ENCODE assay signal across 8 cellular contexts in genomic region chr14:39469094-39469710, GRCh38. TPM values are rescaled to one million over a fixed set of nuclear protein-coding genes. Genes with fewer than 3 reads are reported as not detected.
DNase-seq lines count a peak whose midpoint lies in the region; ATAC-seq, FAIRE-seq and TF ChIP-seq lines count a peak whose summit lies in the region.

No MANE protein-coding gene starts in this region.

- ATAC-seq in GM18873 (IDR thresholded peaks at IDR 0.05; ENCODE audit: low FRiP score, unreplicated experiment) (peak; percentile 99), HG03025 (IDR thresholded peaks at IDR 0.05; ENCODE audit: low FRiP score, unreplicated experiment) (peak; percentile 91), upper lobe of right lung (peak; percentile 57)

- no peak for FAIRE-seq in D721Med (lab: Jason Lieb, UNC)

- intact Hi-C loops in upper lobe of right lung (cut with DNase I) (no loop called here), tibial artery (cut with DNase I; ENCODE audit: low total_unique reads) (no loop called here)

- no peak overlapping the region for H3K4me3 ChIP-seq in SJCRH30
- no peak overlapping the region for H3K4me3 ChIP-seq in fibroblast of pulmonary artery (replicated peaks; ENCODE audit: low read depth, low read length)
- no peak overlapping the region for H3K4me3 ChIP-seq in upper lobe of right lung
- H3K4me3 ChIP-seq in tibial artery, result no peak overlapping the region

- H3K36me3 ChIP-seq in SJCRH30, result no peaks in the 10 kb centered on the region
- no peaks in the 10 kb centered on the region for H3K36me3 ChIP-seq in upper lobe of right lung
- H3K36me3 ChIP-seq in tibial artery, result no peaks in the 10 kb centered on the region

- DNase-seq in D721Med (ENCODE audit: insufficient read length, low spot score), result no peak
- peak; percentile 61 to 68 for DNase-seq in SJCRH30
- peak; percentile 21 for DNase-seq in fibroblast of pulmonary artery (ENCODE audit: low read depth)
- no peak for DNase-seq in upper lobe of right lung
- no peak for DNase-seq in NCI-H510A (lab: John Stamatoyannopoulos, UW)
- no peak for DNase-seq in tibial artery

- H3K4me1 ChIP-seq in SJCRH30 (no peaks in the 10 kb centered on the region), upper lobe of right lung (no peaks in the 10 kb centered on the region), tibial artery (no peaks in the 10 kb centered on the region)

- H3K27me3 ChIP-seq in SJCRH30 (no peaks in the 10 kb centered on the region), upper lobe of right lung (no peaks in the 10 kb centered on the region), tibial artery (no peaks in the 10 kb centered on the region)

- peak; percentile 16 for TF ChIP-seq CTCF in D721Med (IDR thresholded peaks at IDR 0.05; ENCODE audit: insufficient read depth, missing control alignments)
- TF ChIP-seq CTCF in fibroblast of pulmonary artery (IDR thresholded peaks at IDR 0.05; ENCODE audit: low read length, missing control alignments), result peak; percentile 28
- TF ChIP-seq CTCF in upper lobe of right lung (IDR thresholded peaks at IDR 0.05), result peak; percentile 8
- no peak for TF ChIP-seq CTCF in tibial artery (IDR thresholded peaks at IDR 0.05)

- no peaks in the 10 kb centered on the region for H3K9me3 ChIP-seq in SJCRH30 (replicated peaks)
- no peaks in the 10 kb centered on the region for H3K9me3 ChIP-seq in upper lobe of right lung
- H3K9me3 ChIP-seq in tibial artery, result no peaks in the 10 kb centered on the region

- H3K27ac ChIP-seq in SJCRH30, result no peak overlapping the region
- no peak overlapping the region for H3K27ac ChIP-seq in upper lobe of right lung
- H3K27ac ChIP-seq in tibial artery, result no peak overlapping the region

RNA-seq across cellular contexts. Expression of gene FBXO33, which starts 37.0 kb away (rescaled TPM):
- 15.3 TPM in 2 replicates for total RNA-seq in SJCRH30 (2014; rRNA removed; shearing (Covaris generic))
- total RNA-seq in upper lobe of right lung, result 13.5 TPM

Comparison
In these comparisons a context has a peak if more than half of its experiments do, and no peak if none do; other contexts are left out.
1. DNase-seq: peak in SJCRH30 (2 of 2) and fibroblast of pulmonary artery (single experiment); none in D721Med (single experiment), upper lobe of right lung (single experiment), NCI-H510A (single experiment) and tibial artery (0 of 2).
2. CTCF ChIP-seq: peak in D721Med (single experiment), fibroblast of pulmonary artery (single experiment) and upper lobe of right lung (single experiment); none in tibial artery (0 of 2).
3. Peak in every context shown above with its lines, with median percentiles within 50 percentile points of each other: ATAC-seq.